10 cellular contexts compared by ENCODE assay signal in genomic region chr14:88380405-88380804, GRCh38. TPM values are rescaled to one million over a fixed set of nuclear protein-coding genes. Genes with fewer than 3 reads are reported as not detected.
DNase-seq lines count a peak whose midpoint lies in the region; ATAC-seq and TF ChIP-seq lines count a peak whose summit lies in the region.
"Had no signal": no experiment of that assay in that cellular context is flagged by ENCODE, and none has a peak within 500 bp of the region (broad histone marks: within the 10 kb centered on the region; RNA-seq: fewer than 3 reads in every experiment).

No MANE protein-coding gene starts in this region.

- TF ChIP-seq CTCF in DND-41 (IDR thresholded peaks at IDR 0.05; ENCODE audit: borderline replicate concordance, extremely low read depth, low read length, poor library complexity, severe bottlenecking): peak; percentile 31
- peak; percentile 59 for TF ChIP-seq CTCF in VCaP (conservative IDR thresholded peaks at IDR 0.05)
- peak in 3 of 4 donors; percentile 17 to 33 (median 22) for TF ChIP-seq CTCF in right lobe of liver (IDR thresholded peaks at IDR 0.05)

- H3K4me3 ChIP-seq in DND-41 (ENCODE audit: low read depth in 1 of 2, low read length in 2 of 2): no peak overlapping the region
- no peak overlapping the region for H3K4me3 ChIP-seq in right lobe of liver
- no peak overlapping the region for H3K4me3 ChIP-seq in CD4-positive, alpha-beta memory T cell (ENCODE audit: low read length in 2 of 2)
- H3K4me3 ChIP-seq: SJCRH30 had no signal

- H3K9me3 ChIP-seq in DND-41 (ENCODE audit: insufficient read depth, low read length, severe bottlenecking) (no peaks in the 10 kb centered on the region), right lobe of liver (no peaks in the 10 kb centered on the region)
- H3K9me3 ChIP-seq in CD4-positive, alpha-beta memory T cell (ENCODE audit: control insufficient read depth in 1 of 2, low read length in 2 of 2): no peaks in the 10 kb centered on the region

- H3K4me2 ChIP-seq in DND-41 (ENCODE audit: insufficient read depth, low read length): no peak overlapping the region

- CTCF ChIA-PET in T-cell (lab: Charles Lee): interaction anchor here (0.6 to 1.2 kb wide), 3 partner anchors 183 to 435 kb away, joined by 3 read pairs; no protein-coding TSS in a partner anchor
- CTCF ChIA-PET in CD4-positive, alpha-beta memory T cell (lab: Charles Lee; ENCODE audit: partially characterized antibody): interaction anchor here (0.9 to 1.9 kb wide), 6 partner anchors 9 to 574 kb away, joined by 4 to 9 read pairs (median 4); no protein-coding TSS in a partner anchor

- no peak overlapping the region for H3K4me3 Mint-ChIP-seq in T-cell
- H3K4me3 Mint-ChIP-seq in CD4-positive, alpha-beta memory T cell: no peak overlapping the region

- no peaks in the 10 kb centered on the region for H3K79me2 ChIP-seq in DND-41 (ENCODE audit: insufficient read depth, low read length)

- no peaks in the 10 kb centered on the region for H4K20me1 ChIP-seq in DND-41 (ENCODE audit: insufficient read depth, low read length)

- WGBS in right lobe of liver (ENCODE audit: insufficient coverage, low coverage, low lambda C conversion rate, missing lambda C conversion rate): 42% methylated on average over 3 of the region's 3 CpGs

- POLR2A ChIA-PET in T-cell (lab: Charles Lee): interaction anchor here in 1 of 2 donors (0.5 kb wide), 1 partner anchor 1322 kb away, joined by 5 read pairs; no protein-coding TSS in a partner anchor
- POLR2A ChIA-PET in CD4-positive, alpha-beta memory T cell (lab: Charles Lee; ENCODE audit: partially characterized antibody): no interaction called here

- H3K27me3 ChIP-seq in DND-41 (ENCODE audit: insufficient read depth, low read length, poor library complexity) (peaks cover 25% of the 10 kb centered on the region), right lobe of liver (no peaks in the 10 kb centered on the region)
- H3K27me3 ChIP-seq in CD4-positive, alpha-beta memory T cell (ENCODE audit: insufficient read depth, low read length): no peaks in the 10 kb centered on the region
- H3K27me3 ChIP-seq: SJCRH30 had no signal

- H3K36me3 ChIP-seq in DND-41 (ENCODE audit: insufficient read depth, low read length): no peaks in the 10 kb centered on the region
- H3K36me3 ChIP-seq in right lobe of liver: no peaks in the 10 kb centered on the region
- no peaks in the 10 kb centered on the region for H3K36me3 ChIP-seq in CD4-positive, alpha-beta memory T cell (ENCODE audit: insufficient read depth, low read length)
- H3K36me3 ChIP-seq: SJCRH30 had no signal

- H3K27me3 Mint-ChIP-seq in T-cell: peaks cover 0 to 3% of the 10 kb centered on the region in 2 donors
- peaks cover 0 to 2% of the 10 kb centered on the region in 2 donors for H3K27me3 Mint-ChIP-seq in CD4-positive, alpha-beta memory T cell

- no peaks in the 10 kb centered on the region for H3K9me3 Mint-ChIP-seq in T-cell
- peaks cover 0 to 3% (median 0%) of the 10 kb centered on the region in 8 donors for H3K9me3 Mint-ChIP-seq in CD4-positive, alpha-beta memory T cell
- H3K9me3 Mint-ChIP-seq: activated T-helper 2 cell treated with anti-CD3 and anti-CD28 coated beads, Interferon-gamma antibody, Interleukin-2, Interleukin-4, amounts not matched to agents 10 μg/mL and 5 μg/mL and 100 μg/mL, durations not matched to agents 14 hours and 24 hours and 36 hours had no signal

- H2AFZ ChIP-seq in DND-41 (ENCODE audit: low read depth, low read length): no peak overlapping the region

- ATAC-seq in DND-41 (ENCODE audit: insufficient read depth, low read depth) (no peak), right lobe of liver (peak in 1 of 4 donors; percentile 20), T-cell (replicated peaks in 1 of 4) (no peak), GM21390 (IDR thresholded peaks at IDR 0.05; ENCODE audit: unreplicated experiment) (no peak)

- no peaks in the 10 kb centered on the region for H3K36me3 Mint-ChIP-seq in T-cell
- H3K36me3 Mint-ChIP-seq in CD4-positive, alpha-beta memory T cell: peaks cover 0 to 7% of the 10 kb centered on the region in 2 donors

- no peak overlapping the region for H3K9ac ChIP-seq in DND-41 (ENCODE audit: low read depth, low read length)

- H3K4me1 Mint-ChIP-seq in T-cell: peaks cover 10 to 12% (median 10%) of the 10 kb centered on the region in 3 donors
- peaks cover 3 to 11% (median 8%) of the 10 kb centered on the region in 4 donors for H3K4me1 Mint-ChIP-seq in CD4-positive, alpha-beta memory T cell

- H3K27ac Mint-ChIP-seq in T-cell: no peak overlapping the region
- H3K27ac Mint-ChIP-seq in CD4-positive, alpha-beta memory T cell: no peak overlapping the region
- H3K27ac Mint-ChIP-seq: activated T-helper 2 cell treated with anti-CD3 and anti-CD28 coated beads, Interferon-gamma antibody, Interleukin-2, Interleukin-4, amounts not matched to agents 10 μg/mL and 5 μg/mL and 100 μg/mL, durations not matched to agents 14 hours and 24 hours and 36 hours had no signal

- no peak for TF ChIP-seq POLR2A in right lobe of liver (IDR thresholded peaks at IDR 0.05)

- no peak for DNase-seq in DND-41
- peak; percentile 9 to 20 for DNase-seq in Kasumi-1 (lab: John Stamatoyannopoulos, UW)
- DNase-seq in right lobe of liver: no peak
- DNase-seq in T-cell: no peak
- DNase-seq in CD4-positive, alpha-beta memory T cell: no peak
- no peak for DNase-seq in stimulated activated naive CD4-positive, alpha-beta T cell treated with Interleukin-2 at 50 U/mL for 16 hours (lab: John Stamatoyannopoulos, UW)

- H3K4me1 ChIP-seq in DND-41 (ENCODE audit: insufficient read depth, low read length): peaks cover 6% of the 10 kb centered on the region
- H3K4me1 ChIP-seq in right lobe of liver: no peaks in the 10 kb centered on the region
- H3K4me1 ChIP-seq in CD4-positive, alpha-beta memory T cell (ENCODE audit: insufficient read depth, low read length): peaks cover 6% of the 10 kb centered on the region
- H3K4me1 ChIP-seq: SJCRH30 had no signal

- H3K27ac ChIP-seq in DND-41 (ENCODE audit: low read length) (no peak overlapping the region), VCaP (no peak overlapping the region), right lobe of liver (no peak overlapping the region)
- no peak overlapping the region for H3K27ac ChIP-seq in CD4-positive, alpha-beta memory T cell (ENCODE audit: low read depth, low read length)
- H3K27ac ChIP-seq: SJCRH30 had no signal

- intact Hi-C loops in right lobe of liver (cut with DNase I): no loop called here
- intact Hi-C loops in CD4-positive, alpha-beta memory T cell (cut with micrococcal nuclease): loop anchor here (5.0 to 10.0 kb wide), 2 partner anchors 193 to 436 kb away; no protein-coding TSS in a partner anchor

RNA-seq across cellular contexts. Expression of gene SPATA7, which starts 5.1 kb away (rescaled TPM):
- total RNA-seq in right lobe of liver (10 to 100 TPM in 1 of 6 experiments, 1 to 10 TPM in 5; 3.3 to 10.2 (median 5.6) TPM), T-cell (1 to 10 TPM; 2.4 to 4.3 (median 3.5) TPM)
- total RNA-seq in CD4-positive, alpha-beta memory T cell: 1 to 10 TPM; 3.4 to 3.7 TPM
- polyA plus RNA-seq in CD4-positive, alpha-beta memory T cell: 1 to 10 TPM; 4.2 to 8.5 TPM

RNA-seq across cellular contexts. Expression of gene KCNK10, which starts 57.3 kb away (rescaled TPM):
- not detected for total RNA-seq in right lobe of liver
- not detected for total RNA-seq in T-cell
- total RNA-seq in CD4-positive, alpha-beta memory T cell: not detected
- not detected for polyA plus RNA-seq in CD4-positive, alpha-beta memory T cell
- total RNA-seq: activated T-helper 2 cell treated with anti-CD3 and anti-CD28 coated beads, Interferon-gamma antibody, Interleukin-2, Interleukin-4, amounts not matched to agents 10 μg/mL and 5 μg/mL and 100 μg/mL, durations not matched to agents 14 hours and 24 hours and 36 hours had no signal

Comparison
In these comparisons a context has a peak if more than half of its experiments do, and no peak if none do; other contexts are left out.
1. DNase-seq: peak in Kasumi-1 (2 of 2); none in DND-41 (single experiment), right lobe of liver (0 of 3), T-cell (0 of 34), CD4-positive, alpha-beta memory T cell (0 of 5) and stimulated activated naive CD4-positive, alpha-beta T cell treated with Interleukin-2 at 50 U/mL for 16 hours (single experiment).
2. Peak in every context shown above with its lines, with median percentiles within 50 percentile points of each other: CTCF ChIP-seq.